22 cellular contexts compared by ENCODE assay signal in the genomic region with DNA sequence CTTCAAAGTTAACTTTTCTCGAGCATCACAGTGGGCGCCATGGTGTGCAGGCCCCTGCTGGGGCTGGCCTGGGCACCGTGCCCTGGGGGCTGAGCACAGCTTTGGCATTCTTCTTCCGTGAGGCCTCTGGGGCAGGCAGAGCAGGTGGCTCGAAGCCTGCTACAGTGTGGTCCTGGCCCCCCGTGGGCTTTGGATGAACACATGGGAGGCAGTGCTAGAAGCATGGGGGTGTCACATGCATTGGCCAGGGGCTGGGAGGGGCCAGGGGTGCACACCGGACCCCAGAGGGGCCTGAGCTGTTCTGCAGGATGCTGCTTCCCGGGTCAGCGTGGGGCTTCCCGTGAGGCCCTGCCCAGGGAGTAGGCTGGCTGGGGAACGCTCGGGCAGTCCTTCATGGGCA. TPM values are rescaled to one million over a fixed set of nuclear protein-coding genes. Genes with fewer than 3 reads are reported as not detected.
DNase-seq lines count a peak whose midpoint lies in the region; ATAC-seq, FAIRE-seq and TF ChIP-seq lines count a peak whose summit lies in the region.
"Had no signal": no experiment of that assay in that cellular context is flagged by ENCODE, and none has a peak within 500 bp of the region (broad histone marks: within the 10 kb centered on the region; RNA-seq: fewer than 3 reads in every experiment).

No MANE protein-coding gene starts in this region.

- in situ Hi-C loops in K562 (cut with MboI), result no loop called here

- H3K79me2 ChIP-seq in K562 (ENCODE audit: control insufficient read depth, insufficient read depth, low read length) (no peaks in the 10 kb centered on the region), osteoblast (ENCODE audit: insufficient read depth, low read length) (no peaks in the 10 kb centered on the region)

- DNase-seq in DMS 273 (lab: John Stamatoyannopoulos, UW; ENCODE audit: unreplicated experiment), result peak; percentile 41
- no peak for DNase-seq in DMS 273 treated with DMSO at 0.1 percent for 48 hours (lab: John Stamatoyannopoulos, UW)
- no peak for DNase-seq in K562 (ENCODE audit: extremely low read depth in 1 of 4, low spot score in 3 of 4)
- DNase-seq in osteoblast (ENCODE audit: insufficient read length, low spot score, missing footprints), result peak; percentile 26
- no peak for DNase-seq in iPS-NIHi11 (ENCODE audit: low spot score)
- DNase-seq in breast epithelium (ENCODE audit: low spot score in 2 of 2), result no peak
- DNase-seq: C1 segment of cervical spinal cord; CD4-positive, CD25-positive, alpha-beta regulatory T cell; CD8-positive, alpha-beta memory T cell; COR-L47; DMS153; DMS79; GDM1; HCEC 1CT; HFFc6; KBM-7 had no signal

- BruUV-seq in K562 (replicated peaks; lab: Mats Ljungman, UMichigan), result no TSS peak

- H4K20me1 ChIP-seq in K562 (replicated peaks; ENCODE audit: control insufficient read depth, insufficient read depth, low read length) (0 out of 2 replicates have a peak, but pooled peaks cover 4% of the 10 kb centered on the region), osteoblast (ENCODE audit: insufficient read depth, low read length) (no peaks in the 10 kb centered on the region)

- CTCF ChIA-PET in HEK293 (lab: Yijun Ruan, JAX), result interaction anchor here (0.8 kb wide), 1 partner anchor 26 kb away, joined by 3 read pairs; no protein-coding TSS in a partner anchor
- CTCF ChIA-PET in K562 (lab: Yijun Ruan, JAX; ENCODE audit: low intra/inter-chr PET ratio), result no interaction called here

- FAIRE-seq in K562 (lab: Jason Lieb, UNC), result no peak
- FAIRE-seq: A549, H54 had no signal

- no peak overlapping the region; a peak in 1 of 4 replicates for H3K9ac ChIP-seq in K562 (ENCODE audit: insufficient read depth in 1 of 2, low read depth in 2 of 2, low read length in 2 of 2)

- POLR2A ChIA-PET in HEK293 (lab: Yijun Ruan, JAX) (no interaction called here), K562 (lab: Yijun Ruan, JAX) (interaction anchor here (0.6 kb wide), 1 partner anchor 11 kb away, joined by 3 read pairs; no protein-coding TSS in a partner anchor)

- H3K4me2 ChIP-seq in K562 (ENCODE audit: insufficient read depth, low read length) (no peak overlapping the region), osteoblast (ENCODE audit: insufficient read depth, low read length) (no peak overlapping the region)
- H3K4me2 ChIP-seq: A549, GM23338 had no signal

- H3K27ac ChIP-seq in HEK293 (ENCODE audit: extremely low read depth, low read depth, low read length) (no peak overlapping the region), K562 (ENCODE audit: extremely low read depth, low read depth, low read length) (no peak overlapping the region), osteoblast (ENCODE audit: low read depth, low read length) (no peak overlapping the region), breast epithelium (no peak overlapping the region)
- H3K27ac ChIP-seq: 22Rv1, A549 had no signal

- 8% methylated on average over 11 of the region's 12 CpGs for WGBS in K562 (ENCODE audit: insufficient coverage, low coverage, missing lambda C conversion rate)

- TF ChIP-seq POLR2A in K562 (conservative IDR thresholded peaks at IDR 0.05), result no peak
- no peak for TF ChIP-seq POLR2A in breast epithelium (IDR thresholded peaks at IDR 0.05)

- no peaks in the 10 kb centered on the region for H3K4me1 ChIP-seq in HEK293 (ENCODE audit: control insufficient read depth, insufficient read depth, low read length)
- peaks cover 0 to 14% of the 10 kb centered on the region in 2 experiments; a peak in 3 of 5 replicates for H3K4me1 ChIP-seq in K562 (replicated peaks in 1 of 2; ENCODE audit: control insufficient read depth in 2 of 2, insufficient read depth in 2 of 2, low read length in 2 of 2)
- peaks cover 8% of the 10 kb centered on the region for H3K4me1 ChIP-seq in osteoblast (ENCODE audit: insufficient read depth, low read length)
- no peaks in the 10 kb centered on the region for H3K4me1 ChIP-seq in breast epithelium

- TF ChIP-seq RAD21 in K562 (CRISPR knock-in tag; conservative IDR thresholded peaks at IDR 0.05 in 1 of 2, IDR thresholded peaks at IDR 0.05 in 1 of 2), result no peak

- TF ChIP-seq EP300 in K562 (IDR thresholded peaks at IDR 0.05; ENCODE audit: low read length), result no peak

- no peaks in the 10 kb centered on the region for H3K9me3 ChIP-seq in HEK293 (ENCODE audit: control insufficient read depth, insufficient read depth, low read depth, low read length)
- no peaks in the 10 kb centered on the region for H3K9me3 ChIP-seq in K562 (replicated peaks; ENCODE audit: control insufficient read depth, insufficient read depth, low read depth, low read length)
- H3K9me3 ChIP-seq in osteoblast (ENCODE audit: low read depth, low read length), result no peaks in the 10 kb centered on the region
- H3K9me3 ChIP-seq in breast epithelium, result no peaks in the 10 kb centered on the region
- H3K9me3 ChIP-seq: A549 had no signal

- no peaks in the 10 kb centered on the region for H3K9me1 ChIP-seq in K562 (ENCODE audit: control insufficient read depth, insufficient read depth, low read length)

- H3K4me3 ChIP-seq in HEK293 (ENCODE audit: low read depth, low read length) (no peak overlapping the region), K562 (no peak overlapping the region), osteoblast (ENCODE audit: insufficient read depth, low read length) (no peak overlapping the region), breast epithelium (no peak overlapping the region)
- H3K4me3 ChIP-seq: A549, GM23338 had no signal

- H3K36me3 ChIP-seq in HEK293 (ENCODE audit: control insufficient read depth in 2 of 2, insufficient read depth in 1 of 2, low read length in 2 of 2) (no peaks in the 10 kb centered on the region), K562 (ENCODE audit: control insufficient read depth, insufficient read depth, low read length) (no peaks in the 10 kb centered on the region), osteoblast (ENCODE audit: insufficient read depth, low read length) (no peaks in the 10 kb centered on the region), breast epithelium (no peaks in the 10 kb centered on the region)

- H2AFZ ChIP-seq in K562 (ENCODE audit: low read depth, low read length) (no peak overlapping the region), osteoblast (ENCODE audit: low read length) (no peak overlapping the region)
- H2AFZ ChIP-seq: GM23338 had no signal

- intact Hi-C loops in K562 (cut with micrococcal nuclease), result no loop called here
- intact Hi-C loops in breast epithelium (cut with DNase I; ENCODE audit: low total_unique reads), result no loop called here

- no peak for ATAC-seq in K562
- ATAC-seq in HG03159 (IDR thresholded peaks at IDR 0.05; ENCODE audit: unreplicated experiment), result no peak
- ATAC-seq: A549, GM23338 had no signal

- H3K27me3 ChIP-seq in K562 (ENCODE audit: control insufficient read depth in 2 of 2, insufficient read depth in 2 of 2, low read length in 2 of 2) (peaks cover 40 to 72% of the 10 kb centered on the region in 2 experiments), osteoblast (ENCODE audit: insufficient read depth, low read length) (peaks cover 16% of the 10 kb centered on the region), breast epithelium (no peaks in the 10 kb centered on the region)

- no peak for TF ChIP-seq CTCF in HEK293 (tag by site-specific recombination; IDR thresholded peaks at IDR 0.05)
- TF ChIP-seq CTCF in K562 (IDR thresholded peaks at IDR 0.05 in 2 of 3, conservative IDR thresholded peaks at IDR 0.05 in 1 of 3; ENCODE audit: insufficient read depth in 2 of 3, low read depth in 1 of 3, low read length in 3 of 3), result no peak
- TF ChIP-seq CTCF in osteoblast (IDR thresholded peaks at IDR 0.05; ENCODE audit: extremely low read depth, low read depth, low read length), result no peak
- TF ChIP-seq CTCF in breast epithelium (IDR thresholded peaks at IDR 0.05), result no peak

RNA-seq across cellular contexts. Expression of a gene that starts 12.1 kb away (rescaled TPM):
- not detected in 2 replicates for total RNA-seq in K562 (2011; cell fraction: chromatin; rRNA removed; ENCODE audit: low replicate concordance)
- not detected in 2 replicates for total RNA-seq in K562 (2011; cell fraction: nucleolus; rRNA removed)
- not detected in 2 replicates for total RNA-seq in K562 (2011; cell fraction: nucleoplasm; rRNA removed)
- total RNA-seq in K562 (2014; rRNA removed), result not detected in 2 replicates
- not detected in 2 replicates for total RNA-seq in K562 (2014; rRNA removed; fragmentation: Illumina TruSeq; extraction: Trizol)
- total RNA-seq in K562 (2015; rRNA removed; fragmentation: Illumina TruSeq; extraction: Trizol), result not detected in 2 replicates
- not detected in 2 replicates for total RNA-seq in K562 (2021)
- 0.11 TPM in 1 of 2 replicates, not detected in the other for polyA plus RNA-seq in K562 (2011; rRNA removed)
- polyA plus RNA-seq in K562 (2011; cell fraction: cytosol; rRNA removed), result not detected in 2 replicates
- not detected in 2 replicates for polyA plus RNA-seq in K562 (2011; cell fraction: nucleus; rRNA removed)
- polyA plus RNA-seq in K562 (2012), result not detected in 2 replicates
- polyA plus RNA-seq in K562 (2014; fragmentation: Illumina TruSeq; extraction: Trizol), result not detected in 2 replicates
- polyA plus RNA-seq in K562 (2014; fragmentation: Nextera tagmentation; extraction: Ambion mirVana), result not detected
- polyA plus RNA-seq in K562 (2014; rRNA removed), result not detected in 2 replicates
- not detected in 2 replicates for polyA minus RNA-seq in K562 (2011; rRNA and poly(A)+ RNA removed)
- not detected in 2 replicates for polyA minus RNA-seq in K562 (2011; cell fraction: cytosol; rRNA and poly(A)+ RNA removed)
- polyA minus RNA-seq in K562 (2011; cell fraction: nucleus; rRNA and poly(A)+ RNA removed), result not detected in 2 replicates
- 0.59 and 0.72 TPM in 2 replicates for total RNA-seq in osteoblast
- 1 to 10 TPM in 2 of 3 donors, under 1 TPM in 1; 0.80 to 7.2 (median 6.7) TPM for total RNA-seq in breast epithelium

RNA-seq across cellular contexts. Expression of a gene that starts 36.4 kb away (rescaled TPM):
- 39.0 and 71.6 TPM in 2 replicates for total RNA-seq in K562 (2011; cell fraction: chromatin; rRNA removed; ENCODE audit: low replicate concordance)
- total RNA-seq in K562 (2011; cell fraction: nucleolus; rRNA removed), result 55.5 and 57.1 TPM in 2 replicates
- total RNA-seq in K562 (2011; cell fraction: nucleoplasm; rRNA removed), result 52.4 and 64.5 TPM in 2 replicates
- 81.8 and 86.4 TPM in 2 replicates for total RNA-seq in K562 (2014; rRNA removed)
- total RNA-seq in K562 (2014; rRNA removed; fragmentation: Illumina TruSeq; extraction: Trizol), result 36.4 and 48.6 TPM in 2 replicates
- total RNA-seq in K562 (2015; rRNA removed; fragmentation: Illumina TruSeq; extraction: Trizol), result 49.9 and 56.4 TPM in 2 replicates
- total RNA-seq in K562 (2021), result 60.8 and 71.9 TPM in 2 replicates
- polyA plus RNA-seq in K562 (2011; rRNA removed), result 45.2 and 54.7 TPM in 2 replicates
- 64.7 and 82.3 TPM in 2 replicates for polyA plus RNA-seq in K562 (2011; cell fraction: cytosol; rRNA removed)
- 50.0 and 69.2 TPM in 2 replicates for polyA plus RNA-seq in K562 (2011; cell fraction: nucleus; rRNA removed)
- polyA plus RNA-seq in K562 (2012), result 35.1 and 36.5 TPM in 2 replicates
- polyA plus RNA-seq in K562 (2014; fragmentation: Illumina TruSeq; extraction: Trizol), result 32.7 and 39.8 TPM in 2 replicates
- polyA plus RNA-seq in K562 (2014; fragmentation: Nextera tagmentation; extraction: Ambion mirVana), result 10 to 100 TPM; 11.4 to 14.0 TPM
- polyA plus RNA-seq in K562 (2014; rRNA removed), result 61.7 and 69.1 TPM in 2 replicates
- 35.1 and 58.8 TPM in 2 replicates for polyA minus RNA-seq in K562 (2011; rRNA and poly(A)+ RNA removed)
- polyA minus RNA-seq in K562 (2011; cell fraction: cytosol; rRNA and poly(A)+ RNA removed), result 45.7 and 51.0 TPM in 2 replicates
- 26.1 and 37.0 TPM in 2 replicates for polyA minus RNA-seq in K562 (2011; cell fraction: nucleus; rRNA and poly(A)+ RNA removed)
- total RNA-seq in osteoblast, result 28.6 and 30.1 TPM in 2 replicates
- 10 to 100 TPM; 18.1 to 30.8 (median 30.7) TPM for total RNA-seq in breast epithelium

RNA-seq across cellular contexts. Expression of a gene that starts 36.5 kb away (rescaled TPM):
- 142 and 234 TPM in 2 replicates for total RNA-seq in K562 (2011; cell fraction: chromatin; rRNA removed; ENCODE audit: low replicate concordance)
- total RNA-seq in K562 (2011; cell fraction: nucleolus; rRNA removed), result 377 and 464 TPM in 2 replicates
- total RNA-seq in K562 (2011; cell fraction: nucleoplasm; rRNA removed), result 382 and 397 TPM in 2 replicates
- total RNA-seq in K562 (2014; rRNA removed), result 941 and 994 TPM in 2 replicates
- total RNA-seq in K562 (2014; rRNA removed; fragmentation: Illumina TruSeq; extraction: Trizol), result 526 and 685 TPM in 2 replicates
- total RNA-seq in K562 (2015; rRNA removed; fragmentation: Illumina TruSeq; extraction: Trizol), result 613 and 651 TPM in 2 replicates
- total RNA-seq in K562 (2021), result 827 and 832 TPM in 2 replicates
- 1,032 and 1,039 TPM in 2 replicates for polyA plus RNA-seq in K562 (2011; rRNA removed)
- 957 and 1,096 TPM in 2 replicates for polyA plus RNA-seq in K562 (2011; cell fraction: cytosol; rRNA removed)
- 594 and 697 TPM in 2 replicates for polyA plus RNA-seq in K562 (2011; cell fraction: nucleus; rRNA removed)
- polyA plus RNA-seq in K562 (2012), result 796 and 1,103 TPM in 2 replicates
- 1,040 and 1,078 TPM in 2 replicates for polyA plus RNA-seq in K562 (2014; fragmentation: Illumina TruSeq; extraction: Trizol)
- polyA plus RNA-seq in K562 (2014; fragmentation: Nextera tagmentation; extraction: Ambion mirVana), result 1,000 to 10,000 TPM; 1,936 to 2,356 TPM
- polyA plus RNA-seq in K562 (2014; rRNA removed), result 1,078 and 1,164 TPM in 2 replicates
- 533 and 536 TPM in 2 replicates for polyA minus RNA-seq in K562 (2011; rRNA and poly(A)+ RNA removed)
- 193 and 209 TPM in 2 replicates for polyA minus RNA-seq in K562 (2011; cell fraction: cytosol; rRNA and poly(A)+ RNA removed)
- 68.0 and 114 TPM in 2 replicates for polyA minus RNA-seq in K562 (2011; cell fraction: nucleus; rRNA and poly(A)+ RNA removed)
- 277 and 297 TPM in 2 replicates for total RNA-seq in osteoblast
- total RNA-seq in breast epithelium, result 100 to 1,000 TPM; 355 to 425 (median 400) TPM

Comparison
In these comparisons a context has a peak if more than half of its experiments do, and no peak if none do; other contexts are left out.
1. DNase-seq: peak in DMS 273 (single experiment) and osteoblast (single experiment); none in DMS 273 treated with DMSO at 0.1 percent for 48 hours (single experiment), K562 (0 of 4), iPS-NIHi11 (single experiment) and breast epithelium (0 of 2).